Comparison of ENCODE assay signal across 1 cellular context in the genomic region with DNA sequence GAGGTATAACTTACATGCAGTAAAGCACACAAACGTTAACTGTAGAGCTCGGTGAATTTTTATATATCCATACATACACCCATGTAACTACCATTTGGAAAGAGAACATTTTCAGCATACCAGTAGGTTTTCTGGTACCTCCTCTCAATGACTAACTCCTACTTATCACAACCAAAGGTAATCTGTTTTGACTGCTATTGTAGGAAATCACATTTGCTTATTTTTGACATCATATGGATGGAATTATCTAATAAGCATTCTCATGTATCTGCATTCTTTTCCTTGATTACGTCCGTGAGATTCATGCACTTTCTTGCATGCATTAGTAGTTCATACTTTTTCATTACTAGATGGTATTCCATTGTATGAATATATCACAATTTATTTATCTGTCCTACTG.
TF ChIP-seq lines count a peak whose summit lies in the region.

No MANE protein-coding gene starts in this region.

TF ChIP-seq in SK-N-SH, 30 proteins besides CTCF, POLR2A, EP300 and RAD21 (continued from another document):
- TF ChIP-seq, protein P1, sequence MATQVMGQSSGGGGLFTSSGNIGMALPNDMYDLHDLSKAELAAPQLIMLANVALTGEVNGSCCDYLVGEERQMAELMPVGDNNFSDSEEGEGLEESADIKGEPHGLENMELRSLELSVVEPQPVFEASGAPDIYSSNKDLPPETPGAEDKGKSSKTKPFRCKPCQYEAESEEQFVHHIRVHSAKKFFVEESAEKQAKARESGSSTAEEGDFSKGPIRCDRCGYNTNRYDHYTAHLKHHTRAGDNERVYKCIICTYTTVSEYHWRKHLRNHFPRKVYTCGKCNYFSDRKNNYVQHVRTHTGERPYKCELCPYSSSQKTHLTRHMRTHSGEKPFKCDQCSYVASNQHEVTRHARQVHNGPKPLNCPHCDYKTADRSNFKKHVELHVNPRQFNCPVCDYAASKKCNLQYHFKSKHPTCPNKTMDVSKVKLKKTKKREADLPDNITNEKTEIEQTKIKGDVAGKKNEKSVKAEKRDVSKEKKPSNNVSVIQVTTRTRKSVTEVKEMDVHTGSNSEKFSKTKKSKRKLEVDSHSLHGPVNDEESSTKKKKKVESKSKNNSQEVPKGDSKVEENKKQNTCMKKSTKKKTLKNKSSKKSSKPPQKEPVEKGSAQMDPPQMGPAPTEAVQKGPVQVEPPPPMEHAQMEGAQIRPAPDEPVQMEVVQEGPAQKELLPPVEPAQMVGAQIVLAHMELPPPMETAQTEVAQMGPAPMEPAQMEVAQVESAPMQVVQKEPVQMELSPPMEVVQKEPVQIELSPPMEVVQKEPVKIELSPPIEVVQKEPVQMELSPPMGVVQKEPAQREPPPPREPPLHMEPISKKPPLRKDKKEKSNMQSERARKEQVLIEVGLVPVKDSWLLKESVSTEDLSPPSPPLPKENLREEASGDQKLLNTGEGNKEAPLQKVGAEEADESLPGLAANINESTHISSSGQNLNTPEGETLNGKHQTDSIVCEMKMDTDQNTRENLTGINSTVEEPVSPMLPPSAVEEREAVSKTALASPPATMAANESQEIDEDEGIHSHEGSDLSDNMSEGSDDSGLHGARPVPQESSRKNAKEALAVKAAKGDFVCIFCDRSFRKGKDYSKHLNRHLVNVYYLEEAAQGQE (IDR thresholded peaks at IDR 0.05; ENCODE audit: low read depth, low read length) = no peak
